In genomic region chr4:25474690-25475089, GRCh38 we compare ENCODE assay signal across 31 cellular contexts.
DNase-seq lines count a peak whose midpoint lies in the region; ATAC-seq, FAIRE-seq and TF ChIP-seq lines count a peak whose summit lies in the region.
"Had no signal": no experiment of that assay in that cellular context is flagged by ENCODE, and none has a peak within 500 bp of the region (broad histone marks: within the 10 kb centered on the region; RNA-seq: fewer than 3 reads in every experiment).

No MANE protein-coding gene starts in this region.

- H3K4me1 ChIP-seq in left lung (no peaks in the 10 kb centered on the region), small intestine (ENCODE audit: control insufficient read depth in 2 of 2, insufficient read depth in 1 of 2, low read depth in 1 of 2, low read length in 1 of 2) (no peaks in the 10 kb centered on the region)
- H3K4me1 ChIP-seq: A549, BE2C, Caco-2 had no signal

- H3K4me3 ChIP-seq in left lung: no peak overlapping the region
- no peak overlapping the region for H3K4me3 ChIP-seq in small intestine (ENCODE audit: low read depth in 1 of 2, low read length in 2 of 2)
- H3K4me3 ChIP-seq: A549; BLaER1; BLaER1 treated with 17β-estradiol and CSF1 and Interleukin-3, amounts not matched to agents 10 nM and 100 nM had no signal

- peak; percentile 57 for ATAC-seq in left lung
- ATAC-seq: A549; CD8-positive, alpha-beta T cell had no signal

- FAIRE-seq in small intestine (lab: Jason Lieb, UNC): no peak
- FAIRE-seq: A204.1, A549, D721Med had no signal

- no peak for TF ChIP-seq CTCF in left lung (IDR thresholded peaks at IDR 0.05)

- 52 to 65% (median 60%) methylated on average over 4 of the region's 4 CpGs for WGBS in small intestine, 3 donors

- H3K27ac ChIP-seq in left lung (no peak overlapping the region), small intestine (ENCODE audit: low read depth in 1 of 2, low read length in 1 of 2) (no peak overlapping the region)
- H3K27ac ChIP-seq: 22Rv1; A549; BLaER1; BLaER1 treated with 17β-estradiol and CSF1 and Interleukin-3, amounts not matched to agents 10 nM and 100 nM; C4-2B had no signal

- no peaks in the 10 kb centered on the region for H3K27me3 ChIP-seq in left lung
- H3K27me3 ChIP-seq in small intestine (ENCODE audit: control insufficient read depth in 2 of 2, insufficient read depth in 2 of 2, low read length in 2 of 2): no peaks in the 10 kb centered on the region
- H3K27me3 ChIP-seq: BE2C; BLaER1; BLaER1 treated with 17β-estradiol and CSF1 and Interleukin-3, amounts not matched to agents 10 nM and 100 nM had no signal

- intact Hi-C loops in left lung (cut with DNase I): no loop called here

- H3K9me3 ChIP-seq in left lung (peaks cover 0 to 19% of the 10 kb centered on the region in 2 donors), small intestine (ENCODE audit: control insufficient read depth, low read depth) (no peaks in the 10 kb centered on the region)
- H3K9me3 ChIP-seq: BE2C, Caco-2 had no signal

- H3K36me3 ChIP-seq in left lung: no peaks in the 10 kb centered on the region
- H3K36me3 ChIP-seq in small intestine (ENCODE audit: control insufficient read depth in 2 of 2, insufficient read depth in 2 of 2, low read length in 2 of 2): no peaks in the 10 kb centered on the region
- H3K36me3 ChIP-seq: BE2C; BLaER1; BLaER1 treated with 17β-estradiol and CSF1 and Interleukin-3, amounts not matched to agents 10 nM and 100 nM had no signal

- DNase-seq in left lung (no peak), small intestine (peak; percentile 73), NCI-H510A (lab: John Stamatoyannopoulos, UW) (no peak)
- DNase-seq in activated naive CD4-positive, alpha-beta T cell (lab: John Stamatoyannopoulos, UW): no peak
- DNase-seq: 8988T; ACHN; AML-193; BE2C; C1 segment of cervical spinal cord; Caco-2; Calu3; CD4-positive, alpha-beta memory T cell; CD4-positive, alpha-beta T cell; CD4-positive, CD25-positive, alpha-beta regulatory T cell; CD8-positive, alpha-beta memory T cell; CD8-positive, alpha-beta T cell; COR-L47; DMS 273 treated with DMSO at 0.1 percent for 48 hours; DMS153; DMS53; DMS79; DMS79 treated with DMSO at 0.1 percent for 48 hours; DND-41; EL had no signal
